ENCODE assay signal across 18 cellular contexts in genomic region chr4:76581276-76581675, GRCh38.
"Had no signal": no experiment of that assay in that cellular context is flagged by ENCODE, and none has a peak within 500 bp of the region (broad histone marks: within the 10 kb centered on the region; RNA-seq: fewer than 3 reads in every experiment).

No MANE protein-coding gene starts in this region.

- H3K27me3 ChIP-seq: gastrocnemius medialis, right atrium auricular region, tibial artery had no signal

- H3K27ac Mint-ChIP-seq: activated CD8-positive, alpha-beta T cell treated with anti-CD3 and anti-CD28 coated beads for 36 hours; activated naive CD4-positive, alpha-beta T cell treated with anti-CD3 and anti-CD28 coated beads, Interleukin-2, amount 50 U/mL, for 24 hours; naive thymus-derived CD8-positive, alpha-beta T cell; WTC11 had no signal

- ATAC-seq: activated CD8-positive, alpha-beta T cell treated with anti-CD3 and anti-CD28 coated beads for 36 hours; gastrocnemius medialis; heart right ventricle; left lobe of liver; naive thymus-derived CD8-positive, alpha-beta T cell; WTC11 had no signal

- H3K4me3 Mint-ChIP-seq: activated CD8-positive, alpha-beta T cell treated with anti-CD3 and anti-CD28 coated beads for 36 hours; activated naive CD4-positive, alpha-beta T cell treated with anti-CD3 and anti-CD28 coated beads, Interleukin-2, amount 50 U/mL, for 24 hours; naive thymus-derived CD8-positive, alpha-beta T cell; WTC11 had no signal

- H3K9me3 ChIP-seq: gastrocnemius medialis, heart right ventricle, right atrium auricular region, tibial artery had no signal

- H3K36me3 Mint-ChIP-seq: activated naive CD4-positive, alpha-beta T cell treated with anti-CD3 and anti-CD28 coated beads, Interleukin-2, amount 50 U/mL, for 24 hours; naive thymus-derived CD8-positive, alpha-beta T cell; WTC11 had no signal

- H3K4me3 ChIP-seq: gastrocnemius medialis, heart right ventricle, right atrium auricular region, skin epidermis, tibial artery had no signal

- DNase-seq: activated CD4-positive, alpha-beta T cell treated with anti-CD3 and anti-CD28 coated beads for 4 hours; activated CD8-positive, alpha-beta memory T cell treated with anti-CD3 and anti-CD28 coated beads, Interleukin-2, amount 50 U/mL, for 4 hours; activated CD8-positive, alpha-beta T cell treated with anti-CD3 and anti-CD28 coated beads for 36 hours; activated effector memory CD4-positive, alpha-beta T cell treated with anti-CD3 and anti-CD28 coated beads, Interleukin-2, amount 50 U/mL, for 16 hours; activated T-cell treated with anti-CD3 and anti-CD28 coated beads, Interleukin-2, amount 50 U/mL, for 48 hours; gastrocnemius medialis; heart right ventricle; naive thymus-derived CD8-positive, alpha-beta T cell; nucleus accumbens; stimulated activated CD4-positive, alpha-beta T cell treated with anti-CD3 and anti-CD28 coated beads, Interleukin-4, amount 100 ng/mL, for 24 hours; stimulated activated naive CD4-positive, alpha-beta T cell; SW 1271; tibial artery had no signal

- H3K9me3 Mint-ChIP-seq: activated CD8-positive, alpha-beta T cell treated with anti-CD3 and anti-CD28 coated beads for 36 hours; activated naive CD4-positive, alpha-beta T cell treated with anti-CD3 and anti-CD28 coated beads, Interleukin-2, amount 50 U/mL, for 24 hours; naive thymus-derived CD8-positive, alpha-beta T cell; WTC11 had no signal

- H3K36me3 ChIP-seq: gastrocnemius medialis, heart right ventricle, right atrium auricular region, tibial artery had no signal

- H3K27ac ChIP-seq: gastrocnemius medialis, heart right ventricle, right atrium auricular region, skin epidermis, tibial artery had no signal
